Comparison of ENCODE assay signal across 20 cellular contexts in genomic region chr2:118320640-118321039, GRCh38.
"Had no signal": no experiment of that assay in that cellular context is flagged by ENCODE, and none has a peak within 500 bp of the region (broad histone marks: within the 10 kb centered on the region; RNA-seq: fewer than 3 reads in every experiment).

No MANE protein-coding gene starts in this region.

- ATAC-seq: activated CD8-positive, alpha-beta T cell treated with anti-CD3 and anti-CD28 coated beads, Interleukin-2, amount 10 ng/mL, durations not matched to agents 7 days and 5 days; heart left ventricle; left ventricle myocardium superior; psoas muscle had no signal

- H3K4me3 ChIP-seq: coronary artery, heart left ventricle, psoas muscle, right lobe of liver, smooth muscle cell had no signal

- H3K27ac Mint-ChIP-seq: activated CD8-positive, alpha-beta T cell treated with anti-CD3 and anti-CD28 coated beads, Interleukin-2, amount 10 ng/mL, durations not matched to agents 7 days and 5 days; activated naive CD8-positive, alpha-beta T cell treated with anti-CD3 and anti-CD28 coated beads for 36 hours; type B pancreatic cell had no signal

- H3K9me3 Mint-ChIP-seq: activated naive CD8-positive, alpha-beta T cell treated with anti-CD3 and anti-CD28 coated beads for 36 hours; central memory CD8-positive, alpha-beta T cell had no signal

- H3K4me1 ChIP-seq: heart left ventricle, psoas muscle had no signal

- H3K4me2 ChIP-seq: smooth muscle cell had no signal

- H3K4me3 Mint-ChIP-seq: activated CD8-positive, alpha-beta T cell treated with anti-CD3 and anti-CD28 coated beads, Interleukin-2, amount 10 ng/mL, durations not matched to agents 7 days and 5 days; activated naive CD8-positive, alpha-beta T cell treated with anti-CD3 and anti-CD28 coated beads for 36 hours; central memory CD8-positive, alpha-beta T cell; type B pancreatic cell had no signal

- H3K27ac ChIP-seq: brain microvascular endothelial cell, coronary artery, heart left ventricle, psoas muscle had no signal

- H3K9me3 ChIP-seq: heart left ventricle, psoas muscle, right lobe of liver had no signal

- DNase-seq: activated CD8-positive, alpha-beta T cell treated with anti-CD3 and anti-CD28 coated beads, Interleukin-2, amount 10 ng/mL, durations not matched to agents 7 days and 5 days; activated gamma-delta T cell treated with Interleukin-2 at 50 U/mL for 16 hours; activated naive CD8-positive, alpha-beta T cell treated with anti-CD3 and anti-CD28 coated beads for 36 hours; amygdala; brain microvascular endothelial cell; effector CD4-positive, alpha-beta T cell; foreskin melanocyte; heart left ventricle; kidney glomerular epithelial cell; left ventricle myocardium superior; mesenchymal stem cell; psoas muscle; right lobe of liver; stimulated activated CD4-positive, alpha-beta T cell treated with anti-CD3 and anti-CD28 coated beads, Interleukin-4, amount 100 ng/mL, for 4 hours; stimulated activated CD8-positive, alpha-beta memory T cell treated with anti-CD3 and anti-CD28 coated beads, Interleukin-4, amount 100 ng/mL, for 48 hours; stimulated activated naive CD4-positive, alpha-beta T cell treated with Interleukin-2 at 50 U/mL for 16 hours had no signal

- H3K36me3 Mint-ChIP-seq: activated naive CD8-positive, alpha-beta T cell treated with anti-CD3 and anti-CD28 coated beads for 36 hours; type B pancreatic cell had no signal

- H3K27me3 ChIP-seq: brain microvascular endothelial cell, right lobe of liver had no signal

- H3K27me3 Mint-ChIP-seq: type B pancreatic cell had no signal

- H3K4me1 Mint-ChIP-seq: central memory CD8-positive, alpha-beta T cell had no signal

- H3K36me3 ChIP-seq: brain microvascular endothelial cell, heart left ventricle, right lobe of liver had no signal
